ENCODE assay signal across 1 cellular context in genomic region chr7:99420213-99420612, GRCh38.
TF ChIP-seq lines count a peak whose summit lies in the region.

No MANE protein-coding gene starts in this region.

TF ChIP-seq in H1, 55 proteins besides CTCF, POLR2A, EP300 and RAD21:
- no peak for TF ChIP-seq GABPA (IDR thresholded peaks at IDR 0.05; ENCODE audit: borderline replicate concordance, insufficient read depth, low read length)
- 0 out of 2 replicates have a peak, but pooled peaks have one; percentile 0 for TF ChIP-seq POLR2AphosphoS5 (IDR thresholded peaks at IDR 0.05; ENCODE audit: low read depth, low read length)
